Comparison of ENCODE assay signal across 8 cellular contexts in genomic region chr1:248417854-248418253, GRCh38. TPM values are rescaled to one million over a fixed set of nuclear protein-coding genes. Genes with fewer than 3 reads are reported as not detected.
"Had no signal": no experiment of that assay in that cellular context is flagged by ENCODE, and none has a peak within 500 bp of the region (broad histone marks: within the 10 kb centered on the region; RNA-seq: fewer than 3 reads in every experiment).

No MANE protein-coding gene starts in this region.

- H3K27ac Mint-ChIP-seq: IgD-negative memory B cell had no signal

- H3K4me3 ChIP-seq: K562 had no signal

- DNase-seq: IMR-90, KBM-7 had no signal

- ATAC-seq: HepG2, K562 had no signal

- H3K27me3 Mint-ChIP-seq: IgD-negative memory B cell had no signal

- H3K27ac ChIP-seq: HL-60 had no signal

RNA-seq across cellular contexts. Expression of gene OR2T1, which starts 15.0 kb away (rescaled TPM):
- total RNA-seq: HepG2, HT-29, HT1080, IMR-90, K562 had no signal
- polyA plus RNA-seq: HepG2, IgD-negative memory B cell, IMR-90, K562 had no signal

RNA-seq across cellular contexts. Expression of gene OR2T2, which starts 27.6 kb away (rescaled TPM):
- total RNA-seq: HepG2, HT-29, HT1080, IMR-90, K562 had no signal
- polyA plus RNA-seq: HepG2, IgD-negative memory B cell, IMR-90, K562 had no signal

RNA-seq across cellular contexts. Expression of gene OR2T6, which starts 42.3 kb away (rescaled TPM):
- total RNA-seq: HepG2, HT-29, HT1080, IMR-90, K562 had no signal
- polyA plus RNA-seq: HepG2, IgD-negative memory B cell, IMR-90, K562 had no signal

RNA-seq across cellular contexts. Expression of gene OR2T3, which starts 55.3 kb away (rescaled TPM):
- total RNA-seq: HepG2, HT-29, HT1080, IMR-90, K562 had no signal
- polyA plus RNA-seq: HepG2, IgD-negative memory B cell, IMR-90, K562 had no signal

RNA-seq across cellular contexts. Expression of gene OR2T4, which starts 56.4 kb away (rescaled TPM):
- total RNA-seq: HepG2, HT-29, HT1080, IMR-90, K562 had no signal
- polyA plus RNA-seq: HepG2, IgD-negative memory B cell, IMR-90, K562 had no signal
